In genomic region chr2:144587306-144587705, GRCh38 we compare ENCODE assay signal across 20 cellular contexts.
"Had no signal": no experiment of that assay in that cellular context is flagged by ENCODE, and none has a peak within 500 bp of the region (broad histone marks: within the 10 kb centered on the region; RNA-seq: fewer than 3 reads in every experiment).

No MANE protein-coding gene starts in this region.

- H3K4me3 Mint-ChIP-seq: memory B cell had no signal

- H3K27ac Mint-ChIP-seq: memory B cell had no signal

- DNase-seq: cerebellar nuclear complex; colonic mucosa; cortex of kidney; dermis blood vessel endothelial cell; dorsolateral prefrontal cortex; effector CD4-positive, alpha-beta T cell; effector memory CD4-positive, alpha-beta T cell; foreskin keratinocyte; glutamatergic neuron; head of caudate nucleus; heart right ventricle; hippocampal formation; left cardiac atrium; left lung; left ventricle myocardium superior; lower lobe of right lung; mesendoderm; midbrain had no signal

- ATAC-seq: foreskin keratinocyte, gastroesophageal sphincter, heart right ventricle, left cardiac atrium, left lung, left ventricle myocardium superior, lower lobe of right lung had no signal
